15 cellular contexts compared by ENCODE assay signal in the genomic region with DNA sequence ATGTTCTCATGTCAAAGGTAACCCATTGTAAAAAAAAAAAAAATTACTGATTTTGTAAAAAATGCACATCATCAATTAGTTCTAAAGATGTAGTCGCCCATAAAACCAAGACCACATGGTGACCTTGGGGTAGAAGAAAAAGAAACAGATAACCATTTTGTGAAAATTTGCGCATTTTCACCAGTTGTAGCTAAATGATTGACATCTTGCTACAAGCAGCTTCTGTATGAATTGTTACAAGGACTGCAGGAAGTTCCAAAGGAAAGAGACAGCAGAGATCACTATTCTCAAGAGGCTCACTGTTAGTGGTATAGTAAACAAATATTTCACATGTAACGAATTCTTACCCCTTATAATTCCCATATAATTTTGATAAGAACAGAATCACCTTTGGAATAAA. TPM values are rescaled to one million over a fixed set of nuclear protein-coding genes. Genes with fewer than 3 reads are reported as not detected.
DNase-seq lines count a peak whose midpoint lies in the region; ATAC-seq and TF ChIP-seq lines count a peak whose summit lies in the region.
"Had no signal": no experiment of that assay in that cellular context is flagged by ENCODE, and none has a peak within 500 bp of the region (broad histone marks: within the 10 kb centered on the region; RNA-seq: fewer than 3 reads in every experiment).

No MANE protein-coding gene starts in this region.

- peak overlapping the region; percentile 33 for H3K4me3 Mint-ChIP-seq in activated T-cell treated with anti-CD3 and anti-CD28 coated beads, Interleukin-2, amount 50 U/mL, for 4 hours
- no peak overlapping the region for H3K4me3 Mint-ChIP-seq in activated CD4-positive, alpha-beta memory T cell treated with anti-CD3 and anti-CD28 coated beads, Interleukin-2, amount 10 ng/mL, durations not matched to agents 7 days and 5 days

- no peaks in the 10 kb centered on the region for H4K20me1 ChIP-seq in fibroblast of lung (ENCODE audit: control insufficient read depth, extremely low read depth, insufficient read depth, low read length)

- intact Hi-C loops in posterior cingulate gyrus (cut with DNase I), result no loop called here

- CTCF ChIA-PET in activated CD4-positive, alpha-beta memory T cell treated with anti-CD3 and anti-CD28 coated beads, Interleukin-2, amount 10 ng/mL, durations not matched to agents 7 days and 5 days (lab: Charles Lee), result interaction anchor here (1.0 to 4.1 kb wide), 2 partner anchors 49 to 51 kb away, joined by 3 to 18 read pairs; partner anchors contain the start of gene MAML2

- TF ChIP-seq CTCF in fibroblast of lung (conservative IDR thresholded peaks at IDR 0.05 in 1 of 2, IDR thresholded peaks at IDR 0.05 in 1 of 2; ENCODE audit: low read depth in 1 of 2, low read length in 2 of 2), result no peak

- H2AFZ ChIP-seq in fibroblast of lung (ENCODE audit: low read length), result no peak overlapping the region

- H3K27me3 ChIP-seq in fibroblast of lung (ENCODE audit: control insufficient read depth, insufficient read depth, low read length), result no peaks in the 10 kb centered on the region
- no peaks in the 10 kb centered on the region for H3K27me3 ChIP-seq in subcutaneous abdominal adipose tissue (ENCODE audit: control insufficient read depth in 5 of 5, insufficient read depth in 4 of 5, low read length in 5 of 5)
- H3K27me3 ChIP-seq: suprapubic skin had no signal

- H3K36me3 ChIP-seq in fibroblast of lung (ENCODE audit: control insufficient read depth, insufficient read depth, low read length) (no peaks in the 10 kb centered on the region), subcutaneous abdominal adipose tissue (ENCODE audit: control insufficient read depth in 5 of 5, insufficient read depth in 5 of 5, low read length in 5 of 5) (peaks cover 0 to 7% (median 0%) of the 10 kb centered on the region in 5 donors)
- H3K36me3 ChIP-seq: suprapubic skin had no signal

- POLR2A ChIA-PET in activated CD4-positive, alpha-beta memory T cell treated with anti-CD3 and anti-CD28 coated beads, Interleukin-2, amount 10 ng/mL, durations not matched to agents 7 days and 5 days (lab: Charles Lee), result interaction anchor here (0.7 to 1.2 kb wide), 4 partner anchors 37 to 51 kb away, joined by 3 to 4 read pairs (median 3); partner anchors contain the start of gene MAML2

- peaks cover 18% of the 10 kb centered on the region for H3K79me2 ChIP-seq in fibroblast of lung (ENCODE audit: control insufficient read depth, insufficient read depth, low read length)

- ATAC-seq in activated T-cell treated with anti-CD3 and anti-CD28 coated beads, Interleukin-2, amount 50 U/mL, for 4 hours, result no peak
- ATAC-seq: PC-3 had no signal

- H3K4me3 ChIP-seq in fibroblast of lung (replicated peaks in 1 of 4; ENCODE audit: control extremely low read depth in 1 of 4, insufficient read depth in 1 of 4, low read depth in 3 of 4, low read length in 4 of 4) (no peak overlapping the region), subcutaneous abdominal adipose tissue (ENCODE audit: low read depth in 1 of 5, low read length in 5 of 5) (peak overlapping the region in 1 of 5 donors; percentile 11)
- H3K4me3 ChIP-seq: suprapubic skin had no signal

- H3K9me3 ChIP-seq in fibroblast of lung (ENCODE audit: control insufficient read depth, insufficient read depth, low read depth, low read length) (no peaks in the 10 kb centered on the region), subcutaneous abdominal adipose tissue (ENCODE audit: control insufficient read depth in 5 of 5, low read length in 5 of 5) (no peaks in the 10 kb centered on the region)
- H3K9me3 ChIP-seq: suprapubic skin had no signal

- peak overlapping the region; percentile 66 for H3K4me2 ChIP-seq in fibroblast of lung (ENCODE audit: extremely low read depth, insufficient read depth, low read length)

- no peak for DNase-seq in activated T-cell treated with anti-CD3 and anti-CD28 coated beads, Interleukin-2, amount 50 U/mL, for 4 hours
- no peak for DNase-seq in activated T-cell treated with anti-CD3 and anti-CD28 coated beads, Interleukin-2, amount 50 U/mL, for 48 hours
- no peak for DNase-seq in activated CD4-positive, alpha-beta memory T cell treated with anti-CD3 and anti-CD28 coated beads, Interleukin-2, amount 10 ng/mL, durations not matched to agents 7 days and 5 days
- DNase-seq in fibroblast of lung (ENCODE audit: low read depth in 2 of 2), result no peak
- DNase-seq in NOMO-1 treated with dmso at 0.1 percent for 144 hours (lab: John Stamatoyannopoulos, UW; ENCODE audit: unreplicated experiment), result no peak
- no peak for DNase-seq in substantia nigra (lab: John Stamatoyannopoulos, UW)
- DNase-seq in posterior cingulate gyrus, result no peak
- DNase-seq: activated CD4-positive, alpha-beta T cell treated with anti-CD3 and anti-CD28 coated beads for 4 hours; activated gamma-delta T cell treated with Interleukin-2 at 50 U/mL for 16 hours; caudate nucleus; H7; NCI-H1092 treated with DMSO at 0.1 percent for 48 hours; PC-3 had no signal

- H3K27ac Mint-ChIP-seq in activated CD4-positive, alpha-beta memory T cell treated with anti-CD3 and anti-CD28 coated beads, Interleukin-2, amount 10 ng/mL, durations not matched to agents 7 days and 5 days, result peak overlapping the region; percentile 13

- H3K27me3 Mint-ChIP-seq in activated T-cell treated with anti-CD3 and anti-CD28 coated beads, Interleukin-2, amount 50 U/mL, for 4 hours (ENCODE audit: low read depth), result no peaks in the 10 kb centered on the region
- no peaks in the 10 kb centered on the region for H3K27me3 Mint-ChIP-seq in activated CD4-positive, alpha-beta memory T cell treated with anti-CD3 and anti-CD28 coated beads, Interleukin-2, amount 10 ng/mL, durations not matched to agents 7 days and 5 days

- no peak overlapping the region for H3K9ac ChIP-seq in fibroblast of lung (ENCODE audit: insufficient read depth, low read length)
- peak overlapping the region in 2 of 5 donors; percentile 26 to 34 for H3K9ac ChIP-seq in subcutaneous abdominal adipose tissue (ENCODE audit: low read length in 5 of 5)

- H3K9me3 Mint-ChIP-seq in activated T-cell treated with anti-CD3 and anti-CD28 coated beads, Interleukin-2, amount 50 U/mL, for 4 hours, result no peaks in the 10 kb centered on the region
- H3K9me3 Mint-ChIP-seq in activated CD4-positive, alpha-beta memory T cell treated with anti-CD3 and anti-CD28 coated beads, Interleukin-2, amount 10 ng/mL, durations not matched to agents 7 days and 5 days, result no peaks in the 10 kb centered on the region

- H3K27ac ChIP-seq in fibroblast of lung (ENCODE audit: insufficient read depth, low read length) (no peak overlapping the region), subcutaneous abdominal adipose tissue (ENCODE audit: low read depth, low read length) (peak overlapping the region; percentile 77), substantia nigra (ENCODE audit: low read depth, low read length, poor library complexity, severe bottlenecking) (no peak overlapping the region)

- peaks cover 72% of the 10 kb centered on the region for H3K4me1 Mint-ChIP-seq in activated T-cell treated with anti-CD3 and anti-CD28 coated beads, Interleukin-2, amount 50 U/mL, for 4 hours (ENCODE audit: low read depth)
- peaks cover 45% of the 10 kb centered on the region for H3K4me1 Mint-ChIP-seq in activated CD4-positive, alpha-beta memory T cell treated with anti-CD3 and anti-CD28 coated beads, Interleukin-2, amount 10 ng/mL, durations not matched to agents 7 days and 5 days

- H3K36me3 Mint-ChIP-seq in activated T-cell treated with anti-CD3 and anti-CD28 coated beads, Interleukin-2, amount 50 U/mL, for 4 hours (ENCODE audit: insufficient read depth), result peaks cover 23% of the 10 kb centered on the region
- peaks cover 17% of the 10 kb centered on the region for H3K36me3 Mint-ChIP-seq in activated CD4-positive, alpha-beta memory T cell treated with anti-CD3 and anti-CD28 coated beads, Interleukin-2, amount 10 ng/mL, durations not matched to agents 7 days and 5 days (ENCODE audit: low read depth)

- peaks cover 3% of the 10 kb centered on the region for H3K4me1 ChIP-seq in fibroblast of lung (ENCODE audit: control insufficient read depth, extremely low read depth, insufficient read depth, low read length)
- H3K4me1 ChIP-seq in subcutaneous abdominal adipose tissue (ENCODE audit: control insufficient read depth in 5 of 5, insufficient read depth in 5 of 5, low read length in 5 of 5), result peaks cover 2 to 28% (median 24%) of the 10 kb centered on the region in 5 donors

RNA-seq across cellular contexts. Expression of gene MAML2, which starts 48.7 kb away (rescaled TPM):
- total RNA-seq in activated T-cell treated with anti-CD3 and anti-CD28 coated beads, Interleukin-2, amount 50 U/mL, for 4 hours, result 10 to 100 TPM; 27.3 to 29.8 (median 29.2) TPM
- total RNA-seq in activated CD4-positive, alpha-beta memory T cell treated with anti-CD3 and anti-CD28 coated beads, Interleukin-2, amount 10 ng/mL, durations not matched to agents 7 days and 5 days, result 10 to 100 TPM; 19.2 to 19.3 TPM
- total RNA-seq in fibroblast of lung, result 9.8 and 13.0 TPM in 2 replicates
- polyA plus RNA-seq in fibroblast of lung, result 16.0 and 19.0 TPM in 2 replicates
- 7.8 and 11.8 TPM in 2 replicates for polyA plus RNA-seq in fibroblast of lung (2012)
- polyA minus RNA-seq in fibroblast of lung (ENCODE audit: low replicate concordance), result 10.7 and 11.9 TPM in 2 replicates
